Comparison of ENCODE assay signal across 9 cellular contexts in genomic region chr1:102191723-102192122, GRCh38.
DNase-seq lines count a peak whose midpoint lies in the region; ATAC-seq lines count a peak whose summit lies in the region.
"Had no signal": no experiment of that assay in that cellular context is flagged by ENCODE, and none has a peak within 500 bp of the region (broad histone marks: within the 10 kb centered on the region; RNA-seq: fewer than 3 reads in every experiment).

No MANE protein-coding gene starts in this region.

- H3K4me3 Mint-ChIP-seq in activated CD4-positive, alpha-beta memory T cell treated with anti-CD3 and anti-CD28 coated beads for 36 hours, result no peak overlapping the region

- no CpG with 5 or more reads among the region's 2 CpGs for WGBS in mesendoderm (ENCODE audit: extremely low coverage, insufficient coverage, low lambda C conversion rate)

- no peak overlapping the region for H3K4me3 ChIP-seq in mesendoderm (ENCODE audit: low read length)

- POLR2A ChIA-PET in activated CD4-positive, alpha-beta memory T cell treated with anti-CD3 and anti-CD28 coated beads for 36 hours (lab: Charles Lee), result no interaction called here

- no peaks in the 10 kb centered on the region for H3K9me3 Mint-ChIP-seq in activated CD4-positive, alpha-beta memory T cell treated with anti-CD3 and anti-CD28 coated beads for 36 hours

- H3K4ac ChIP-seq in mesendoderm (ENCODE audit: low read depth, low read length), result no peak overlapping the region

- H3K27me3 ChIP-seq in mesendoderm (ENCODE audit: insufficient read depth, low read length, poor library complexity), result no peaks in the 10 kb centered on the region

- no peak overlapping the region for H3K9ac ChIP-seq in mesendoderm (ENCODE audit: low read length)

- no peaks in the 10 kb centered on the region for H3K4me1 ChIP-seq in mesendoderm (ENCODE audit: control insufficient read depth, low read depth, low read length)

- H3K27ac ChIP-seq in mesendoderm (ENCODE audit: low read depth, low read length), result no peak overlapping the region
- H3K27ac ChIP-seq: HL-60 had no signal

- H2BK5ac ChIP-seq in mesendoderm (ENCODE audit: low read length), result no peak overlapping the region

- no peaks in the 10 kb centered on the region for H3K36me3 Mint-ChIP-seq in activated CD4-positive, alpha-beta memory T cell treated with anti-CD3 and anti-CD28 coated beads for 36 hours

- in situ Hi-C loops in G401 (cut with HindIII; ENCODE audit: low sequenced_read_pairs) (no loop called here), T47D (cut with HindIII; ENCODE audit: low pct_unique_long_range_greater_than_20kb, low sequenced_read_pairs) (no loop called here)

- no peaks in the 10 kb centered on the region for H3K79me1 ChIP-seq in mesendoderm (ENCODE audit: low read length)

- H2BK120ac ChIP-seq in mesendoderm (ENCODE audit: low read depth, low read length), result no peak overlapping the region

- no peak overlapping the region for H2AK5ac ChIP-seq in mesendoderm (ENCODE audit: low read length)

- H3K27ac Mint-ChIP-seq in activated CD4-positive, alpha-beta memory T cell treated with anti-CD3 and anti-CD28 coated beads for 36 hours, result no peak overlapping the region

- H3K18ac ChIP-seq in mesendoderm (ENCODE audit: low read length), result no peak overlapping the region

- ATAC-seq in HG02642 (IDR thresholded peaks at IDR 0.05; ENCODE audit: poor library complexity, unreplicated experiment), result peak; percentile 55
- ATAC-seq in GM21786 (IDR thresholded peaks at IDR 0.05; ENCODE audit: unreplicated experiment), result no peak

- H3K4me2 ChIP-seq in mesendoderm (ENCODE audit: low read length), result no peak overlapping the region

- no peak overlapping the region for H3K56ac ChIP-seq in mesendoderm (ENCODE audit: low read length)

- H3K23ac ChIP-seq in mesendoderm (ENCODE audit: low read length), result no peak overlapping the region

- CTCF ChIA-PET in activated CD4-positive, alpha-beta memory T cell treated with anti-CD3 and anti-CD28 coated beads for 36 hours (lab: Charles Lee), result no interaction called here

- peak; percentile 90 for DNase-seq in G401 (ENCODE audit: low spot score)
- peak; percentile 43 for DNase-seq in NCI-H345 treated with DMSO at 0.1 percent for 48 hours (lab: John Stamatoyannopoulos, UW; ENCODE audit: unreplicated experiment)
- peak; percentile 5 to 79 for DNase-seq in T47D (ENCODE audit: low read depth in 1 of 2, low spot score in 1 of 2)
- DNase-seq in mesendoderm, result peak; percentile 78
- no peak for DNase-seq in activated CD4-positive, alpha-beta memory T cell treated with anti-CD3 and anti-CD28 coated beads for 36 hours
- no peak for DNase-seq in NCI-H2029 (lab: John Stamatoyannopoulos, UW)

- no peak overlapping the region for H2BK15ac ChIP-seq in mesendoderm (replicated peaks; ENCODE audit: low read depth)

- H4K5ac ChIP-seq in mesendoderm (ENCODE audit: low read length), result no peak overlapping the region

- H4K8ac ChIP-seq in mesendoderm (ENCODE audit: low read depth, low read length), result no peak overlapping the region

- intact Hi-C loops in activated CD4-positive, alpha-beta memory T cell treated with anti-CD3 and anti-CD28 coated beads for 36 hours (cut with micrococcal nuclease), result no loop called here

- no peaks in the 10 kb centered on the region for H3K36me3 ChIP-seq in mesendoderm (ENCODE audit: control insufficient read depth, insufficient read depth, low read length)

- no peaks in the 10 kb centered on the region for H3K79me2 ChIP-seq in mesendoderm (ENCODE audit: control insufficient read depth, insufficient read depth, low read length)

- no peaks in the 10 kb centered on the region for H3K27me3 Mint-ChIP-seq in activated CD4-positive, alpha-beta memory T cell treated with anti-CD3 and anti-CD28 coated beads for 36 hours

- H3K4me1 Mint-ChIP-seq in activated CD4-positive, alpha-beta memory T cell treated with anti-CD3 and anti-CD28 coated beads for 36 hours (ENCODE audit: low read depth), result no peaks in the 10 kb centered on the region

Comparison
In these comparisons a context has a peak if more than half of its experiments do, and no peak if none do; other contexts are left out.
1. DNase-seq: peak in G401 (single experiment), NCI-H345 treated with DMSO at 0.1 percent for 48 hours (single experiment), T47D (2 of 2) and mesendoderm (single experiment); none in activated CD4-positive, alpha-beta memory T cell treated with anti-CD3 and anti-CD28 coated beads for 36 hours (single experiment) and NCI-H2029 (single experiment).